8 cellular contexts compared by ENCODE assay signal in the genomic region with DNA sequence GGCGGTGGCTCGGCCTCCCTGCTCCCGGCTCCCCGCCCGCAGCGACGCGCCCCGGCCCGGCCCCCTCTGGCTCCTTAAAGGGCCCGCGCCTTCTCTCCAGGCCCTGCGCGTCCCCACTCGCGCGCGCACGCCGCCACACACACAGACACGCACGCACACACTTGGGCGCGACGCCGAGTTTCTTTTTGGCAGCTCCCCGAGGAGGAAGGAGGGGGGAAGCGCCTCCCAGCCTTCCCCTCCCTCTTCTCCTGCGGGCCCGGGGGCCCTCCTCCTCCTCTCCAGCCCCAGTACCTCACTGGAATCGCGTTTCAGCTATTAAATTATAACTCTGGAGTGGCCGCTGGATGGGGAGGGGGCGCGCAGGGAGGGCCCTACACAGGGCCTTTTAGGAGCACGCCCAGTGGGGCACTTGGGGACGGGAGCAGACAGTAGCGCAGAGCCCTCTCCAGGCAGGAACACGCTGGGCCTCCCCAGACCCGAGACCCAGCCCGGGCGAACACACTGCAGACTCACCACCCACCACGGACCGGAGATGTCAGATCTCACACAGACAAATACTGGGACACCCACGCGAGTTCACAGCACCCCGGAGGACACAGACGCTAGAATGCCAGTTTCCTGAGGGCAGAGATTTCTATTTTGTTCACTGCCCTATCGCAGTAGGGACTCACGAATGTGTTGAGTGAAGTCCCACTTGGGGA. TPM values are rescaled to one million over a fixed set of nuclear protein-coding genes. Genes with fewer than 3 reads are reported as not detected.
DNase-seq lines count a peak whose midpoint lies in the region; ATAC-seq lines count a peak whose summit lies in the region.

No MANE protein-coding gene starts in this region.

- H3K4me3 ChIP-seq in ACC112 (ENCODE audit: low read depth, low read length): peak overlapping the region; percentile 69

- DNase-seq in NCI-H446 (lab: John Stamatoyannopoulos, UW) (peak; percentile 90 to 96), cerebellum (ENCODE audit: low spot score) (peak; percentile 95), kidney tubule cell (ENCODE audit: low spot score) (peak; percentile 81)
- DNase-seq in activated CD4-positive, alpha-beta T cell treated with anti-CD3 and anti-CD28 coated beads for 24 hours (ENCODE audit: low read depth in 2 of 2): peak; percentile 71 to 72
- DNase-seq in stimulated activated CD4-positive, alpha-beta T cell treated with anti-CD3 and anti-CD28 coated beads, Interleukin-1b, Interleukin-23, amount 100 ng/mL, for 1 hour (ENCODE audit: low read depth in 2 of 2): peak; percentile 61 to 67

- peak; percentile 57 for ATAC-seq in GM18907 (IDR thresholded peaks at IDR 0.05; ENCODE audit: unreplicated experiment)
- peak; percentile 54 for ATAC-seq in HG03159 (IDR thresholded peaks at IDR 0.05; ENCODE audit: unreplicated experiment)

- peak overlapping the region; percentile 45 for H2AFZ ChIP-seq in ACC112 (ENCODE audit: low read length, unreplicated experiment)

- H3K4me1 ChIP-seq in ACC112 (ENCODE audit: control insufficient read depth, insufficient read depth, low read length, unreplicated experiment): peaks cover 9% of the 10 kb centered on the region

- peaks cover 35% of the 10 kb centered on the region for H3K79me2 ChIP-seq in ACC112 (ENCODE audit: control insufficient read depth, insufficient read depth, low read length, unreplicated experiment)

- H3K27me3 ChIP-seq in ACC112 (ENCODE audit: insufficient read depth, low read length): no peaks in the 10 kb centered on the region

- H3K27ac ChIP-seq in ACC112 (ENCODE audit: low read depth, low read length): peak overlapping the region; percentile 8; the same call in 1 of the 2 replicates

- no peaks in the 10 kb centered on the region for H3K36me3 ChIP-seq in ACC112 (ENCODE audit: insufficient read depth, low read length)

RNA-seq across cellular contexts. Expression of gene NCOR2, which starts 0.4 kb away (rescaled TPM):
- total RNA-seq in cerebellum: 34.7 TPM

Comparison
In these comparisons a context has a peak if more than half of its experiments do, and no peak if none do; other contexts are left out.
1. Peak in every context shown above with its lines: DNase-seq, ATAC-seq, H3K4me3 ChIP-seq and H3K27ac ChIP-seq.